15 cellular contexts compared by ENCODE assay signal in the genomic region with DNA sequence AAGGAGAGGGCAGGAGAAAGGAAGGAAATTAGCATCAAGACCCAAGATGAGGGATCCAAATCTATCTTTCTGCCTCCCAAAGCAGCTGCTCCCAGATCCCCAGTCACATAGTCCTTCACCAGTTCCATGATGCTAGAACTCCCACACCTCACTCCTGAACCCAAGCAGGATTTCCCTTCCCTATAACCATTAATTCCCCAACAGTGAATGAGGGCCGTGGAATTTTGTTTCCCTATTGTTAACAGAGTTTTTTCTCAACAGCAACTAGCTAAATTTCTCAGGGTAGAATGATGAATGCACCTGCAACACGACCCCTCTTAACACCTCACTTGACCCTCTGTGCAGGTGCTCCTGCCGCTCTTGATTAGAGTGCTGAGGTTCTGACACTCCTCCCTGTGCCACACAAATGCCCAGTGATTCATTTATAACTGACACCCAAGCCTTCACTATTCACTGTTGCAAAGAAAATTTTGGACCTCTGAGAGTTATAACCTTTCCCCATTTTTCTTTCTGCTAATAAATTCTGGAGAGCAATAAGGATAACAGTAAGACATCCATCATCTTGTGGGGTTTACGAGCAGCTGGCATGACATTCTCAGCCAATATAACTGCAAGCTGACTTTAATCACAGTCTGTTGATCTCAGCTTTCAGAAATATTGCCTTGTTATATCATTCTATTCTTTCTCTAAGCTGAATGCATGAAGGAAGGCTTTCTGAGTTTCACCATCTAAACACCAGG.
"Had no signal": no experiment of that assay in that cellular context is flagged by ENCODE, and none has a peak within 500 bp of the region (broad histone marks: within the 10 kb centered on the region; RNA-seq: fewer than 3 reads in every experiment).

No MANE protein-coding gene starts in this region.

- DNase-seq: activated CD4-positive, alpha-beta T cell treated with anti-CD3 and anti-CD28 coated beads, Interleukin-2, amount 50 U/mL, for 1 hour; activated naive CD4-positive, alpha-beta T cell; activated naive CD8-positive, alpha-beta T cell treated with anti-CD3 and anti-CD28 coated beads, Interleukin-2, amount 10 ng/mL, durations not matched to agents 7 days and 5 days; anterior cingulate cortex; effector memory CD4-positive, alpha-beta T cell; foreskin keratinocyte; head of caudate nucleus; kidney glomerular epithelial cell; mesenchymal stem cell; nucleus accumbens; stimulated activated CD4-positive, alpha-beta T cell treated with anti-CD3 and anti-CD28 coated beads, Interleukin-4, amount 100 ng/mL, for 24 hours; stimulated activated naive CD4-positive, alpha-beta T cell; tibial artery had no signal

- H3K4me1 ChIP-seq: foreskin keratinocyte had no signal

- H3K36me3 Mint-ChIP-seq: natural killer cell treated with Interleukin-12 subunit alpha and Interleukin-12 subunit beta and Interleukin-15 and Interleukin-18, amount 100 ng/mL, for 72 hours had no signal

- H3K27me3 ChIP-seq: tibial artery had no signal

- H3K4me3 Mint-ChIP-seq: activated naive CD8-positive, alpha-beta T cell treated with anti-CD3 and anti-CD28 coated beads, Interleukin-2, amount 10 ng/mL, durations not matched to agents 7 days and 5 days; dendritic cell treated with granulocyte-macrophage colony-stimulating factor and Interleukin-4, amounts not matched to agents 40 ng/mL and 50 ng/mL, for 4 days; natural killer cell treated with Interleukin-12 subunit alpha and Interleukin-12 subunit beta and Interleukin-15 and Interleukin-18, amount 100 ng/mL, for 72 hours had no signal

- H3K9me3 ChIP-seq: tibial artery had no signal

- H3K36me3 ChIP-seq: tibial artery had no signal

- H3K9me3 Mint-ChIP-seq: natural killer cell treated with Interleukin-12 subunit alpha and Interleukin-12 subunit beta and Interleukin-15 and Interleukin-18, amount 100 ng/mL, for 72 hours had no signal

- H3K27ac ChIP-seq: foreskin keratinocyte, tibial artery had no signal

- H3K4me3 ChIP-seq: tibial artery had no signal

- H3K27ac Mint-ChIP-seq: activated naive CD8-positive, alpha-beta T cell treated with anti-CD3 and anti-CD28 coated beads, Interleukin-2, amount 10 ng/mL, durations not matched to agents 7 days and 5 days; dendritic cell treated with granulocyte-macrophage colony-stimulating factor and Interleukin-4, amounts not matched to agents 40 ng/mL and 50 ng/mL, for 4 days; natural killer cell treated with Interleukin-12 subunit alpha and Interleukin-12 subunit beta and Interleukin-15 and Interleukin-18, amount 100 ng/mL, for 72 hours had no signal
